In genomic region chr7:9029671-9030070, GRCh38 we compare ENCODE assay signal across 31 cellular contexts.
DNase-seq lines count a peak whose midpoint lies in the region; ATAC-seq, FAIRE-seq and TF ChIP-seq lines count a peak whose summit lies in the region.
"Had no signal": no experiment of that assay in that cellular context is flagged by ENCODE, and none has a peak within 500 bp of the region (broad histone marks: within the 10 kb centered on the region; RNA-seq: fewer than 3 reads in every experiment).

No MANE protein-coding gene starts in this region.

- no peak for TF ChIP-seq RAD21 in HepG2 (CRISPR knock-in tag; IDR thresholded peaks at IDR 0.05)

- no peak overlapping the region for H3K27ac ChIP-seq in mammary epithelial cell (ENCODE audit: insufficient read depth, low read depth, low read length)
- H3K27ac ChIP-seq in HepG2 (ENCODE audit: extremely low read length, insufficient read depth, low read length): no peak overlapping the region
- H3K27ac ChIP-seq: cardiac muscle cell, esophagus muscularis mucosa, hepatocyte, HL-60, SK-N-MC, upper lobe of right lung had no signal

- CTCF ChIA-PET in mammary epithelial cell (lab: Charles Lee; ENCODE audit: low non-redundant PET): no interaction called here
- CTCF ChIA-PET in HepG2 (lab: Yijun Ruan, JAX; ENCODE audit: low intra/inter-chr PET ratio, low total read pairs): no interaction called here

- H2AFZ ChIP-seq in mammary epithelial cell (ENCODE audit: low read depth, low read length) (no peak overlapping the region), HepG2 (ENCODE audit: low read length) (no peak overlapping the region)
- H2AFZ ChIP-seq: hepatocyte had no signal

- H3K9ac ChIP-seq in mammary epithelial cell (ENCODE audit: insufficient read depth, low read length) (no peak overlapping the region), HepG2 (ENCODE audit: insufficient read depth, low read depth, low read length) (no peak overlapping the region)

- 15% methylated on average over 6 of the region's 7 CpGs for WGBS in mammary epithelial cell (ENCODE audit: low coverage, missing lambda C conversion rate)
- 46% methylated on average over 7 of the region's 7 CpGs for WGBS in HepG2 (ENCODE audit: low lambda C conversion rate)

- ATAC-seq in HepG2: no peak
- ATAC-seq: activated CD4-positive, CD25-positive, alpha-beta regulatory T cell treated with anti-CD3 and anti-CD28 coated beads, Interleukin-2, amount 50 U/mL, for 24 hours; activated naive CD4-positive, alpha-beta T cell treated with anti-CD3 and anti-CD28 coated beads, Interleukin-2, amount 50 U/mL, for 72 hours; left lobe of liver; sciatic nerve; stimulated activated memory B cell treated with anti-CD40 and anti-IgM and Interleukin-4, amounts not matched to agents 10 μg/mL and 1 μg/mL and 100 μg/mL, for 72 hours; upper lobe of right lung had no signal

- H3K9me3 ChIP-seq in mammary epithelial cell (replicated peaks; ENCODE audit: insufficient read depth, low read length): peaks cover 11% of the 10 kb centered on the region
- peaks cover 31% of the 10 kb centered on the region for H3K9me3 ChIP-seq in HepG2 (ENCODE audit: low read length)
- H3K9me3 ChIP-seq: esophagus muscularis mucosa, upper lobe of right lung had no signal

- BruUV-seq in mammary epithelial cell (replicated peaks; lab: Mats Ljungman, UMichigan) (no TSS peak), HepG2 (replicated peaks; lab: Mats Ljungman, UMichigan) (no TSS peak)

- intact Hi-C loops in mammary epithelial cell (cut with micrococcal nuclease): no loop called here
- intact Hi-C loops in HepG2 (cut with micrococcal nuclease; ENCODE audit: unreplicated experiment): no loop called here

- TF ChIP-seq CTCF in mammary epithelial cell (conservative IDR thresholded peaks at IDR 0.05 in 1 of 2, IDR thresholded peaks at IDR 0.05 in 1 of 2; ENCODE audit: extremely low read depth in 1 of 2, insufficient read depth in 1 of 2, low read depth in 1 of 2, low read length in 2 of 2): no peak
- TF ChIP-seq CTCF in HepG2 (CRISPR knock-in tag; IDR thresholded peaks at IDR 0.05): no peak

- peak; percentile 47 for DNase-seq in COLO829 (ENCODE audit: low spot score)
- peak; percentile 8 for DNase-seq in HPDE6-E6E7 (ENCODE audit: extremely low spot score)
- peak; percentile 99 for DNase-seq in NCI-H69 (lab: John Stamatoyannopoulos, UW)
- DNase-seq in mammary epithelial cell: peak; percentile 1
- no peak for DNase-seq in HepG2 (ENCODE audit: low spot score)
- DNase-seq in SHP77 treated with DMSO at 0.1 percent for 48 hours (lab: John Stamatoyannopoulos, UW): no peak
- DNase-seq in effector CD8-positive, alpha-beta T cell (lab: John Stamatoyannopoulos, UW): no peak
- no peak for DNase-seq in NCI-H187 treated with DMSO at 0.1 percent for 48 hours (lab: John Stamatoyannopoulos, UW)
- DNase-seq: activated CD4-positive, alpha-beta T cell treated with anti-CD3 and anti-CD28 coated beads, Interleukin-2, amount 50 U/mL, for 48 hours; activated CD8-positive, alpha-beta memory T cell treated with anti-CD3 and anti-CD28 coated beads, Interleukin-2, amount 50 U/mL, for 48 hours; anterior cingulate cortex; Calu3; endodermal cell; foreskin melanocyte; immature natural killer cell; Kasumi-1; NCI-H2081 treated with DMSO at 0.1 percent for 48 hours; RPMI8226; stimulated activated CD4-positive, alpha-beta T cell treated with anti-CD3 and anti-CD28 coated beads, Interleukin-4, amount 100 ng/mL, for 24 hours; substantia nigra; upper lobe of right lung had no signal

- TF ChIP-seq EP300 in HepG2 (IDR thresholded peaks at IDR 0.05; ENCODE audit: low read depth in 2 of 2, low read length in 2 of 2) (no peak), HepG2 (CRISPR knock-in tag; IDR thresholded peaks at IDR 0.05; ENCODE audit: borderline replicate concordance) (no peak)

- H3K4me1 ChIP-seq in mammary epithelial cell (ENCODE audit: insufficient read depth, low read length): no peaks in the 10 kb centered on the region
- H3K4me1 ChIP-seq in HepG2 (ENCODE audit: insufficient read depth, low read length): no peaks in the 10 kb centered on the region
- H3K4me1 ChIP-seq: esophagus muscularis mucosa, upper lobe of right lung had no signal

- H3K4me2 ChIP-seq in mammary epithelial cell (ENCODE audit: insufficient read depth, low read depth, low read length) (no peak overlapping the region), HepG2 (ENCODE audit: low read depth, low read length) (no peak overlapping the region)
- H3K4me2 ChIP-seq: hepatocyte had no signal

- POLR2A ChIA-PET in HepG2 (lab: Yijun Ruan, JAX): no interaction called here

- TF ChIP-seq POLR2A in HepG2 (IDR thresholded peaks at IDR 0.05; ENCODE audit: insufficient read depth in 1 of 2, low read depth in 2 of 2, low read length in 2 of 2): no peak

- dilution Hi-C loops in mammary epithelial cell (cut with HindIII; ENCODE audit: low sequenced_read_pairs): no loop called here

- H3K27me3 ChIP-seq in mammary epithelial cell (ENCODE audit: insufficient read depth, low read length) (no peaks in the 10 kb centered on the region), HepG2 (ENCODE audit: control insufficient read depth in 1 of 2, insufficient read depth in 2 of 2, low read length in 2 of 2) (no peaks in the 10 kb centered on the region)
- H3K27me3 ChIP-seq: cardiac muscle cell, esophagus muscularis mucosa, hepatocyte, upper lobe of right lung had no signal

- H3K36me3 ChIP-seq in mammary epithelial cell (ENCODE audit: insufficient read depth, low read length): no peaks in the 10 kb centered on the region
- no peaks in the 10 kb centered on the region for H3K36me3 ChIP-seq in HepG2 (replicated peaks in 1 of 2; ENCODE audit: control insufficient read depth in 1 of 2, insufficient read depth in 2 of 2, low read length in 2 of 2)
- H3K36me3 ChIP-seq: cardiac muscle cell, esophagus muscularis mucosa, upper lobe of right lung had no signal

- no peaks in the 10 kb centered on the region for H3K79me2 ChIP-seq in mammary epithelial cell (ENCODE audit: insufficient read depth, low read length)
- no peaks in the 10 kb centered on the region for H3K79me2 ChIP-seq in HepG2 (ENCODE audit: insufficient read depth, low read length)
- H3K79me2 ChIP-seq: hepatocyte had no signal

- no peaks in the 10 kb centered on the region for H4K20me1 ChIP-seq in mammary epithelial cell (ENCODE audit: insufficient read depth, low read length)
- H4K20me1 ChIP-seq in HepG2 (ENCODE audit: insufficient read depth, low read length): no peaks in the 10 kb centered on the region

- in situ Hi-C loops in mammary epithelial cell (cut with MboI; ENCODE audit: low sequenced_read_pairs in 2 of 2): no loop called here
- in situ Hi-C loops in HepG2 (cut with HindIII; ENCODE audit: extremely low pct_ligation_motif_present, low pct_unique_long_range_greater_than_20kb): no loop called here

- H3K4me3 ChIP-seq in mammary epithelial cell (replicated peaks in 1 of 3; ENCODE audit: insufficient read depth in 1 of 3, low read depth in 2 of 3, low read length in 3 of 3): no peak overlapping the region
- no peak overlapping the region for H3K4me3 ChIP-seq in HepG2 (replicated peaks in 1 of 3; ENCODE audit: insufficient read depth in 1 of 3, low read depth in 2 of 3, low read length in 3 of 3)
- H3K4me3 ChIP-seq: cardiac muscle cell, esophagus muscularis mucosa, hepatocyte, SK-N-MC, upper lobe of right lung had no signal

- FAIRE-seq in HepG2 (lab: Jason Lieb, UNC): no peak

TF ChIP-seq in HepG2, 621 proteins besides CTCF, POLR2A, EP300 and RAD21:
- TF ChIP-seq POLR2AphosphoS2 (IDR thresholded peaks at IDR 0.05; ENCODE audit: low read depth, low read length) (no peak), ZNF276 (CRISPR knock-in tag; IDR thresholded peaks at IDR 0.05; ENCODE audit: low read depth) (no peak)

Comparison
In these comparisons a context has a peak if more than half of its experiments do, and no peak if none do; other contexts are left out.
1. DNase-seq: peak in COLO829 (single experiment), HPDE6-E6E7 (single experiment), NCI-H69 (single experiment) and mammary epithelial cell (single experiment); none in HepG2 (single experiment), SHP77 treated with DMSO at 0.1 percent for 48 hours (single experiment), effector CD8-positive, alpha-beta T cell (single experiment) and NCI-H187 treated with DMSO at 0.1 percent for 48 hours (single experiment).